In genomic region chr6:137390264-137390787, GRCh38 we compare ENCODE assay signal across 15 cellular contexts.
DNase-seq lines count a peak whose midpoint lies in the region; ATAC-seq lines count a peak whose summit lies in the region.
"Had no signal": no experiment of that assay in that cellular context is flagged by ENCODE, and none has a peak within 500 bp of the region (broad histone marks: within the 10 kb centered on the region; RNA-seq: fewer than 3 reads in every experiment).

No MANE protein-coding gene starts in this region.

- H3K27ac Mint-ChIP-seq in CD4-positive, CD25-positive, alpha-beta regulatory T cell = peak overlapping the region; percentile 83 to 98 (median 91)
- H3K27ac Mint-ChIP-seq in T-cell = peak overlapping the region; percentile 90 to 95

- POLR2A ChIA-PET in T-cell (lab: Charles Lee) = interaction anchor here in 1 of 2 donors (0.6 kb wide), 1 partner anchor 89 kb away, joined by 3 read pairs; no protein-coding TSS in a partner anchor

- peak; percentile 23 for DNase-seq in DMS 273 (lab: John Stamatoyannopoulos, UW; ENCODE audit: unreplicated experiment)
- no peak for DNase-seq in DMS 273 treated with DMSO at 0.1 percent for 48 hours (lab: John Stamatoyannopoulos, UW)
- no peak for DNase-seq in CD4-positive, CD25-positive, alpha-beta regulatory T cell
- no peak for DNase-seq in T-cell
- peak; percentile 78 for DNase-seq in kidney glomerular epithelial cell (lab: John Stamatoyannopoulos, UW)
- DNase-seq in NCI-H510A treated with DMSO at 0.1 percent for 48 hours (lab: John Stamatoyannopoulos, UW) = no peak
- DNase-seq in NCI-H2227 (lab: John Stamatoyannopoulos, UW; ENCODE audit: unreplicated experiment) = no peak
- DNase-seq: dermis blood vessel endothelial cell, esophagus squamous epithelium, left cardiac atrium, mucosa of descending colon, NCI-H1930, psoas muscle had no signal

- H3K27ac ChIP-seq in CD4-positive, CD25-positive, alpha-beta regulatory T cell (ENCODE audit: insufficient read depth, low read length, poor library complexity, severe bottlenecking) = peak overlapping the region; percentile 73
- H3K27ac ChIP-seq: 22Rv1, esophagus squamous epithelium, psoas muscle had no signal

- peaks cover 8% of the 10 kb centered on the region for H3K36me3 Mint-ChIP-seq in CD4-positive, CD25-positive, alpha-beta regulatory T cell
- H3K36me3 Mint-ChIP-seq in T-cell = peaks cover 18% of the 10 kb centered on the region

- no peak for ATAC-seq in CD4-positive, CD25-positive, alpha-beta regulatory T cell (ENCODE audit: low read depth in 2 of 2)
- ATAC-seq in T-cell (replicated peaks in 1 of 4) (no peak), GM21825 (IDR thresholded peaks at IDR 0.05; ENCODE audit: unreplicated experiment) (no peak)
- ATAC-seq: left cardiac atrium, mucosa of descending colon, psoas muscle had no signal

- no peaks in the 10 kb centered on the region for H3K36me3 ChIP-seq in CD4-positive, CD25-positive, alpha-beta regulatory T cell (ENCODE audit: control insufficient read depth, insufficient read depth, low read length)
- H3K36me3 ChIP-seq: esophagus squamous epithelium had no signal

- H3K9me3 Mint-ChIP-seq in CD4-positive, CD25-positive, alpha-beta regulatory T cell = peaks cover 0 to 8% (median 3%) of the 10 kb centered on the region in 7 donors
- peaks cover 0 to 4% (median 0%) of the 10 kb centered on the region in 3 donors for H3K9me3 Mint-ChIP-seq in T-cell

- CTCF ChIA-PET in T-cell (lab: Charles Lee) = interaction anchor here (0.6 to 2.1 kb wide), 2 partner anchors 18 to 25 kb away, joined by 3 to 7 read pairs; no protein-coding TSS in a partner anchor

- peaks cover 51% of the 10 kb centered on the region for H3K4me1 ChIP-seq in CD4-positive, CD25-positive, alpha-beta regulatory T cell (ENCODE audit: control insufficient read depth, insufficient read depth, low read length, poor library complexity, severe bottlenecking)
- H3K4me1 ChIP-seq: psoas muscle had no signal

- no peaks in the 10 kb centered on the region for H3K27me3 Mint-ChIP-seq in CD4-positive, CD25-positive, alpha-beta regulatory T cell
- H3K27me3 Mint-ChIP-seq in T-cell = no peaks in the 10 kb centered on the region

- H3K4me3 ChIP-seq in CD4-positive, CD25-positive, alpha-beta regulatory T cell (ENCODE audit: low read depth, low read length) = no peak overlapping the region
- H3K4me3 ChIP-seq: esophagus squamous epithelium, mucosa of descending colon, psoas muscle had no signal

- H3K4me3 Mint-ChIP-seq in CD4-positive, CD25-positive, alpha-beta regulatory T cell = peak overlapping the region; percentile 3 to 88 (median 80)
- peak overlapping the region; percentile 26 to 85 (median 46) for H3K4me3 Mint-ChIP-seq in T-cell

- H3K4me1 Mint-ChIP-seq in CD4-positive, CD25-positive, alpha-beta regulatory T cell = peaks cover 32 to 80% (median 51%) of the 10 kb centered on the region in 4 donors
- H3K4me1 Mint-ChIP-seq in T-cell = peaks cover 65 to 83% (median 73%) of the 10 kb centered on the region in 3 donors

- no peaks in the 10 kb centered on the region for H3K27me3 ChIP-seq in CD4-positive, CD25-positive, alpha-beta regulatory T cell (ENCODE audit: control insufficient read depth, insufficient read depth, low read length)
- H3K27me3 ChIP-seq: esophagus squamous epithelium had no signal

- H3K9me3 ChIP-seq in CD4-positive, CD25-positive, alpha-beta regulatory T cell (ENCODE audit: control insufficient read depth in 2 of 2, low read length in 2 of 2) = no peaks in the 10 kb centered on the region
- H3K9me3 ChIP-seq: esophagus squamous epithelium, mucosa of descending colon had no signal

Comparison
In these comparisons a context has a peak if more than half of its experiments do, and no peak if none do; other contexts are left out.
1. DNase-seq: peak in DMS 273 (single experiment) and kidney glomerular epithelial cell (single experiment); none in DMS 273 treated with DMSO at 0.1 percent for 48 hours (single experiment), CD4-positive, CD25-positive, alpha-beta regulatory T cell (0 of 3), T-cell (0 of 34), NCI-H510A treated with DMSO at 0.1 percent for 48 hours (single experiment) and NCI-H2227 (single experiment).